In genomic region chr4:80113615-80114014, GRCh38 we compare ENCODE assay signal across 36 cellular contexts.
"Had no signal": no experiment of that assay in that cellular context is flagged by ENCODE, and none has a peak within 500 bp of the region (broad histone marks: within the 10 kb centered on the region; RNA-seq: fewer than 3 reads in every experiment).

No MANE protein-coding gene starts in this region.

- H3K36me3 Mint-ChIP-seq: activated naive CD8-positive, alpha-beta T cell treated with anti-CD3 and anti-CD28 coated beads for 36 hours had no signal

- DNase-seq: activated B cell treated with CpG ODN at 0.5 μM for 24 hours; activated CD4-positive, alpha-beta memory T cell treated with anti-CD3 and anti-CD28 coated beads for 36 hours; activated CD4-positive, alpha-beta T cell treated with anti-CD3 and anti-CD28 coated beads for 4 hours; activated CD4-positive, alpha-beta T cell treated with anti-CD3 and anti-CD28 coated beads, Interleukin-2, amount 10 ng/mL, durations not matched to agents 24 days and 14 days; activated CD4-positive, alpha-beta T cell treated with anti-CD3 and anti-CD28 coated beads, Interleukin-2, amount 50 U/mL, for 1 hour; activated CD4-positive, alpha-beta T cell treated with anti-CD3 and anti-CD28 coated beads, Interleukin-2, amount 50 U/mL, for 4 hours; activated CD4-positive, CD25-positive, alpha-beta regulatory T cell treated with anti-CD3 and anti-CD28 coated beads, Interleukin-2, amount 50 U/mL, for 72 hours; activated CD8-positive, alpha-beta memory T cell treated with anti-CD3 and anti-CD28 coated beads, Interleukin-2, amount 50 U/mL, for 4 hours; activated CD8-positive, alpha-beta T cell treated with anti-CD3 and anti-CD28 coated beads for 36 hours; activated effector memory CD4-positive, alpha-beta T cell treated with anti-CD3 and anti-CD28 coated beads, Interleukin-2, amount 50 U/mL, for 16 hours; activated gamma-delta T cell treated with Interleukin-2 at 50 U/mL for 16 hours; activated naive CD4-positive, alpha-beta T cell; activated naive CD4-positive, alpha-beta T cell treated with anti-CD3 and anti-CD28 coated beads for 36 hours; activated naive CD4-positive, alpha-beta T cell treated with anti-CD3 and anti-CD28 coated beads, Interleukin-2, amount 50 U/mL, for 16 hours; activated naive CD8-positive, alpha-beta T cell treated with anti-CD3 and anti-CD28 coated beads for 36 hours; activated T-cell treated with anti-CD3 and anti-CD28 coated beads for 4 hours; activated T-cell treated with anti-CD3 and anti-CD28 coated beads, Interleukin-2, amount 50 U/mL, for 1 hour; activated T-cell treated with anti-CD3 and anti-CD28 coated beads, Interleukin-2, amount 50 U/mL, for 4 hours; activated T-cell treated with anti-CD3 and anti-CD28 coated beads, Interleukin-2, amount 50 U/mL, for 72 hours; adrenal gland; amniotic stem cell; aorta; body of pancreas; brain microvascular endothelial cell; central memory CD4-positive, alpha-beta T cell; T-helper 2 cell; T-helper 9 cell had no signal

- H3K9me3 ChIP-seq: body of pancreas had no signal

- H3K27me3 Mint-ChIP-seq: activated CD4-positive, alpha-beta memory T cell treated with anti-CD3 and anti-CD28 coated beads for 36 hours; activated T-helper 17 cell treated with anti-CD3 and anti-CD28 coated beads, Interleukin-2, amount 50 U/mL, for 72 hours had no signal

- H3K4me3 ChIP-seq: adrenal gland, body of pancreas, breast epithelium had no signal

- H3K4me1 ChIP-seq: adrenal gland, body of pancreas, breast epithelium had no signal

- H3K27ac Mint-ChIP-seq: activated B cell treated with CpG ODN at 0.5 μM for 24 hours; activated CD4-positive, alpha-beta memory T cell treated with anti-CD3 and anti-CD28 coated beads for 36 hours; activated CD4-positive, alpha-beta T cell treated with anti-CD3 and anti-CD28 coated beads, Interleukin-2, amount 10 ng/mL, durations not matched to agents 24 days and 14 days; activated CD8-positive, alpha-beta T cell treated with anti-CD3 and anti-CD28 coated beads for 36 hours; activated naive CD4-positive, alpha-beta T cell treated with anti-CD3 and anti-CD28 coated beads for 36 hours; activated naive CD4-positive, alpha-beta T cell treated with anti-CD3 and anti-CD28 coated beads, Interleukin-2, amount 50 U/mL, for 72 hours; activated naive CD8-positive, alpha-beta T cell treated with anti-CD3 and anti-CD28 coated beads for 36 hours; activated T-cell treated with anti-CD3 and anti-CD28 coated beads, Interleukin-2, amount 50 U/mL, for 72 hours; activated T-helper 1 cell treated with anti-CD3 and anti-CD28 coated beads, Interleukin-12 subunit alpha, Interleukin-12 subunit beta, Interleukin-2, Interleukin-4 antibody, amounts not matched to agents 30 ng/mL and 10 ng/mL and 1 ng/mL, durations not matched to agents 14 hours and 24 hours and 36 hours; activated T-helper 17 cell treated with anti-CD3 and anti-CD28 coated beads, Interleukin-2, amount 50 U/mL, for 72 hours; T-helper 1 cell treated with Interleukin-12 subunit alpha and Interleukin-12 subunit beta and Interleukin-4 antibody, amounts not matched to agents 30 μg/mL and 1 μg/mL, for 36 hours; T-helper 2 cell treated with Interferon-gamma antibody and Interleukin-4, amounts not matched to agents 5 μg/mL and 100 μg/mL, for 36 hours had no signal

- ATAC-seq: activated CD8-positive, alpha-beta T cell treated with anti-CD3 and anti-CD28 coated beads for 36 hours; activated naive CD4-positive, alpha-beta T cell treated with anti-CD3 and anti-CD28 coated beads, Interleukin-2, amount 50 U/mL, for 72 hours; activated T-cell treated with anti-CD3 and anti-CD28 coated beads, Interleukin-2, amount 50 U/mL, for 4 hours; activated T-cell treated with anti-CD3 and anti-CD28 coated beads, Interleukin-2, amount 50 U/mL, for 72 hours; activated T-helper 17 cell treated with anti-CD3 and anti-CD28 coated beads, Interleukin-2, amount 50 U/mL, for 72 hours; body of pancreas had no signal

- H3K4me3 Mint-ChIP-seq: activated B cell treated with CpG ODN at 0.5 μM for 24 hours; activated CD4-positive, alpha-beta memory T cell treated with anti-CD3 and anti-CD28 coated beads for 36 hours; activated CD4-positive, alpha-beta T cell treated with anti-CD3 and anti-CD28 coated beads, Interleukin-2, amount 10 ng/mL, durations not matched to agents 24 days and 14 days; activated CD8-positive, alpha-beta T cell treated with anti-CD3 and anti-CD28 coated beads for 36 hours; activated naive CD4-positive, alpha-beta T cell treated with anti-CD3 and anti-CD28 coated beads for 36 hours; activated naive CD8-positive, alpha-beta T cell treated with anti-CD3 and anti-CD28 coated beads for 36 hours; activated T-cell treated with anti-CD3 and anti-CD28 coated beads, Interleukin-2, amount 50 U/mL, for 4 hours; activated T-cell treated with anti-CD3 and anti-CD28 coated beads, Interleukin-2, amount 50 U/mL, for 72 hours; activated T-helper 1 cell treated with anti-CD3 and anti-CD28 coated beads, Interleukin-12 subunit alpha, Interleukin-12 subunit beta, Interleukin-2, Interleukin-4 antibody, amounts not matched to agents 30 ng/mL and 10 ng/mL and 1 ng/mL, durations not matched to agents 14 hours and 24 hours and 36 hours; activated T-helper 17 cell treated with anti-CD3 and anti-CD28 coated beads, Interleukin-2, amount 50 U/mL, for 72 hours; T-helper 1 cell treated with Interleukin-12 subunit alpha and Interleukin-12 subunit beta and Interleukin-4 antibody, amounts not matched to agents 30 μg/mL and 1 μg/mL, for 36 hours; T-helper 2 cell treated with Interferon-gamma antibody and Interleukin-4, amounts not matched to agents 5 μg/mL and 100 μg/mL, for 36 hours had no signal

- H3K27ac ChIP-seq: adrenal gland, body of pancreas, brain microvascular endothelial cell, breast epithelium, VCaP had no signal

- FAIRE-seq: astrocyte, TTC549 had no signal

- H3K4me1 Mint-ChIP-seq: activated B cell treated with CpG ODN at 0.5 μM for 24 hours; activated naive CD8-positive, alpha-beta T cell treated with anti-CD3 and anti-CD28 coated beads for 36 hours; activated T-helper 17 cell treated with anti-CD3 and anti-CD28 coated beads, Interleukin-2, amount 50 U/mL, for 72 hours had no signal

- H3K27me3 ChIP-seq: adrenal gland, body of pancreas, brain microvascular endothelial cell, breast epithelium had no signal

- H3K36me3 ChIP-seq: adrenal gland, brain microvascular endothelial cell, breast epithelium had no signal
